26 cellular contexts compared by ENCODE assay signal in genomic region chr6:20879121-20879520, GRCh38.
DNase-seq lines count a peak whose midpoint lies in the region; ATAC-seq and TF ChIP-seq lines count a peak whose summit lies in the region.
"Had no signal": no experiment of that assay in that cellular context is flagged by ENCODE, and none has a peak within 500 bp of the region (broad histone marks: within the 10 kb centered on the region; RNA-seq: fewer than 3 reads in every experiment).

No MANE protein-coding gene starts in this region.

- H2AK5ac ChIP-seq in mesenchymal stem cell (ENCODE audit: low read length, severe bottlenecking) = peak overlapping the region; percentile 64

- H2BK12ac ChIP-seq in mesenchymal stem cell (ENCODE audit: low read length in 2 of 2) = peak overlapping the region in 1 of 2 experiments; percentile 66

- POLR2A ChIA-PET in MCF 10A (lab: Yijun Ruan, JAX) = no interaction called here

- H2AFZ ChIP-seq in mesenchymal stem cell (ENCODE audit: low read depth, low read length) = no peak overlapping the region

- H3K27me3 Mint-ChIP-seq in MCF 10A (ENCODE audit: insufficient read depth, unreplicated experiment) = no peaks in the 10 kb centered on the region
- no peaks in the 10 kb centered on the region for H3K27me3 Mint-ChIP-seq in activated T-helper 17 cell treated with anti-CD3 and anti-CD28 coated beads, Interleukin-2, amount 50 U/mL, for 72 hours
- no peaks in the 10 kb centered on the region for H3K27me3 Mint-ChIP-seq in activated naive CD4-positive, alpha-beta T cell treated with anti-CD3 and anti-CD28 coated beads, Interleukin-2, amount 10 ng/mL, durations not matched to agents 7 days and 5 days
- H3K27me3 Mint-ChIP-seq: CD4-positive, alpha-beta T cell had no signal

- peaks cover 18% of the 10 kb centered on the region for H3K4me1 Mint-ChIP-seq in MCF 10A (ENCODE audit: insufficient read depth, unreplicated experiment)
- H3K4me1 Mint-ChIP-seq in activated T-helper 17 cell treated with anti-CD3 and anti-CD28 coated beads, Interleukin-2, amount 50 U/mL, for 72 hours = peaks cover 16% of the 10 kb centered on the region
- no peaks in the 10 kb centered on the region for H3K4me1 Mint-ChIP-seq in activated naive CD4-positive, alpha-beta T cell treated with anti-CD3 and anti-CD28 coated beads, Interleukin-2, amount 10 ng/mL, durations not matched to agents 7 days and 5 days

- TF ChIP-seq CTCF in MCF 10A (IDR thresholded peaks at IDR 0.05; ENCODE audit: unreplicated experiment) (no peak), breast epithelium (IDR thresholded peaks at IDR 0.05) (no peak), sigmoid colon (IDR thresholded peaks at IDR 0.05) (no peak)

- TF ChIP-seq EP300 in sigmoid colon (IDR thresholded peaks at IDR 0.05) = no peak

- H3K18ac ChIP-seq in mesenchymal stem cell (ENCODE audit: low read depth in 1 of 2, low read length in 2 of 2) = peak overlapping the region in 1 of 2 experiments; percentile 89

- no peak overlapping the region for H3K27ac ChIP-seq in breast epithelium
- peak overlapping the region; percentile 59 for H3K27ac ChIP-seq in mesenchymal stem cell (ENCODE audit: low read length, poor library complexity, severe bottlenecking)
- H3K27ac ChIP-seq in sigmoid colon = no peak overlapping the region
- H3K27ac ChIP-seq: adrenal gland, foreskin keratinocyte, heart left ventricle, lower lobe of right lung, prostate gland, testis had no signal

- no TSS peak for BruUV-seq in MCF 10A (replicated peaks; lab: Mats Ljungman, UMichigan)

- H2BK120ac ChIP-seq in mesenchymal stem cell (ENCODE audit: low read depth, low read length) = peak overlapping the region; percentile 95

- no peaks in the 10 kb centered on the region for H3K9me3 Mint-ChIP-seq in MCF 10A (ENCODE audit: unreplicated experiment)
- peaks cover 18% of the 10 kb centered on the region for H3K9me3 Mint-ChIP-seq in activated T-helper 17 cell treated with anti-CD3 and anti-CD28 coated beads, Interleukin-2, amount 50 U/mL, for 72 hours
- H3K9me3 Mint-ChIP-seq in activated naive CD4-positive, alpha-beta T cell treated with anti-CD3 and anti-CD28 coated beads, Interleukin-2, amount 10 ng/mL, durations not matched to agents 7 days and 5 days = peaks cover 3% of the 10 kb centered on the region

- H4K8ac ChIP-seq in mesenchymal stem cell (ENCODE audit: low read length) = no peak overlapping the region

- no peak for DNase-seq in MCF 10A (ENCODE audit: unreplicated experiment)
- DNase-seq in breast epithelium (ENCODE audit: low spot score in 2 of 2) = no peak
- DNase-seq in mesenchymal stem cell = no peak
- no peak for DNase-seq in HPDE6-E6E7 (ENCODE audit: extremely low spot score)
- no peak for DNase-seq in sigmoid colon
- no peak for DNase-seq in activated naive CD4-positive, alpha-beta T cell treated with anti-CD3 and anti-CD28 coated beads, Interleukin-2, amount 10 ng/mL, durations not matched to agents 7 days and 5 days
- DNase-seq: activated CD4-positive, alpha-beta T cell treated with anti-CD3 and anti-CD28 coated beads for 48 hours; activated naive CD4-positive, alpha-beta T cell; activated T-cell treated with anti-CD3 and anti-CD28 coated beads, Interleukin-2, amount 50 U/mL, for 1 hour; adrenal gland; CD4-positive, alpha-beta T cell; effector CD8-positive, alpha-beta T cell; EL; foreskin keratinocyte; heart left ventricle; Karpas-422; lower lobe of right lung; Right ventricle myocardium superior; stimulated activated naive CD4-positive, alpha-beta T cell treated with Interleukin-2 at 50 U/mL for 16 hours; testis had no signal

- no peak overlapping the region for H2BK5ac ChIP-seq in mesenchymal stem cell (ENCODE audit: low read depth, low read length, poor library complexity, severe bottlenecking)

- H3K36me3 Mint-ChIP-seq in MCF 10A (ENCODE audit: insufficient read depth, unreplicated experiment) = no peaks in the 10 kb centered on the region
- peaks cover 29% of the 10 kb centered on the region for H3K36me3 Mint-ChIP-seq in activated T-helper 17 cell treated with anti-CD3 and anti-CD28 coated beads, Interleukin-2, amount 50 U/mL, for 72 hours (ENCODE audit: low read depth)
- H3K36me3 Mint-ChIP-seq in activated naive CD4-positive, alpha-beta T cell treated with anti-CD3 and anti-CD28 coated beads, Interleukin-2, amount 10 ng/mL, durations not matched to agents 7 days and 5 days = peaks cover 12% of the 10 kb centered on the region

- H3K23ac ChIP-seq in mesenchymal stem cell (ENCODE audit: low read length in 2 of 2) = no peak overlapping the region

- H4K91ac ChIP-seq in mesenchymal stem cell (ENCODE audit: low read length) = no peak overlapping the region

- TF ChIP-seq POLR2A in breast epithelium (IDR thresholded peaks at IDR 0.05) (no peak), sigmoid colon (IDR thresholded peaks at IDR 0.05) (no peak)

- H3K36me3 ChIP-seq in breast epithelium (no peaks in the 10 kb centered on the region), mesenchymal stem cell (ENCODE audit: control insufficient read depth in 1 of 2, insufficient read depth in 2 of 2, low read depth in 1 of 2, low read length in 2 of 2) (no peaks in the 10 kb centered on the region), sigmoid colon (no peaks in the 10 kb centered on the region)
- H3K36me3 ChIP-seq: adrenal gland, HAP-1, heart left ventricle, lower lobe of right lung, prostate gland had no signal

- peaks cover 0 to 6% of the 10 kb centered on the region in 2 donors for H3K4me1 ChIP-seq in breast epithelium
- H3K4me1 ChIP-seq in mesenchymal stem cell (ENCODE audit: control insufficient read depth, insufficient read depth, low read depth, low read length) = peaks cover 2% of the 10 kb centered on the region
- H3K4me1 ChIP-seq in sigmoid colon = no peaks in the 10 kb centered on the region
- H3K4me1 ChIP-seq: prostate gland, testis had no signal

- H3K79me1 ChIP-seq in mesenchymal stem cell (replicated peaks; ENCODE audit: low read length, poor library complexity, severe bottlenecking) = peaks cover 2% of the 10 kb centered on the region

- no peak for ATAC-seq in activated T-helper 17 cell treated with anti-CD3 and anti-CD28 coated beads, Interleukin-2, amount 50 U/mL, for 72 hours (replicated peaks)
- ATAC-seq in GM21723 (IDR thresholded peaks at IDR 0.05; ENCODE audit: unreplicated experiment) = no peak
- ATAC-seq: foreskin keratinocyte, heart left ventricle, lower lobe of right lung had no signal

- H3K4me3 Mint-ChIP-seq in MCF 10A (ENCODE audit: unreplicated experiment) = no peak overlapping the region
- no peak overlapping the region for H3K4me3 Mint-ChIP-seq in activated T-helper 17 cell treated with anti-CD3 and anti-CD28 coated beads, Interleukin-2, amount 50 U/mL, for 72 hours
- H3K4me3 Mint-ChIP-seq in activated naive CD4-positive, alpha-beta T cell treated with anti-CD3 and anti-CD28 coated beads, Interleukin-2, amount 10 ng/mL, durations not matched to agents 7 days and 5 days = no peak overlapping the region
- H3K4me3 Mint-ChIP-seq: brain; CD4-positive, alpha-beta T cell; T-helper 2 cell treated with Interferon-gamma antibody and Interleukin-4, amounts not matched to agents 5 μg/mL and 100 μg/mL, for 36 hours had no signal

- H3K14ac ChIP-seq in mesenchymal stem cell (ENCODE audit: low read length in 2 of 2) = no peak overlapping the region

- peak overlapping the region in 1 of 2 experiments; percentile 3 for H3K4ac ChIP-seq in mesenchymal stem cell (ENCODE audit: low read depth in 1 of 2, low read length in 2 of 2)

- H3K9me3 ChIP-seq in breast epithelium = no peaks in the 10 kb centered on the region
- H3K9me3 ChIP-seq in mesenchymal stem cell (ENCODE audit: control insufficient read depth, low read length) = peaks cover 3% of the 10 kb centered on the region
- no peaks in the 10 kb centered on the region for H3K9me3 ChIP-seq in sigmoid colon
- H3K9me3 ChIP-seq: adrenal gland, HAP-1, lower lobe of right lung, prostate gland, testis had no signal

- peak overlapping the region; percentile 78 for H3K27ac Mint-ChIP-seq in MCF 10A (ENCODE audit: low read depth, unreplicated experiment)
- H3K27ac Mint-ChIP-seq in activated T-helper 17 cell treated with anti-CD3 and anti-CD28 coated beads, Interleukin-2, amount 50 U/mL, for 72 hours = peak overlapping the region; percentile 37
- no peak overlapping the region for H3K27ac Mint-ChIP-seq in activated naive CD4-positive, alpha-beta T cell treated with anti-CD3 and anti-CD28 coated beads, Interleukin-2, amount 10 ng/mL, durations not matched to agents 7 days and 5 days
- H3K27ac Mint-ChIP-seq: CD4-positive, alpha-beta T cell; T-helper 2 cell treated with Interferon-gamma antibody and Interleukin-4, amounts not matched to agents 5 μg/mL and 100 μg/mL, for 36 hours had no signal

- no peaks in the 10 kb centered on the region for H3K27me3 ChIP-seq in breast epithelium
- no peaks in the 10 kb centered on the region for H3K27me3 ChIP-seq in mesenchymal stem cell (ENCODE audit: control insufficient read depth in 1 of 2, insufficient read depth in 1 of 2, low read length in 2 of 2)
- H3K27me3 ChIP-seq in sigmoid colon = no peaks in the 10 kb centered on the region
- H3K27me3 ChIP-seq: adrenal gland, foreskin keratinocyte, heart left ventricle, testis had no signal

- intact Hi-C loops in MCF 10A (cut with micrococcal nuclease) (no loop called here), breast epithelium (cut with DNase I; ENCODE audit: low total_unique reads) (no loop called here), sigmoid colon (cut with DNase I) (no loop called here)

- H3K9ac ChIP-seq in mesenchymal stem cell (ENCODE audit: low read length) = no peak overlapping the region

- H3K4me2 ChIP-seq in mesenchymal stem cell (ENCODE audit: low read length, poor library complexity, severe bottlenecking) = no peak overlapping the region

- H3K4me3 ChIP-seq in breast epithelium = no peak overlapping the region
- no peak overlapping the region for H3K4me3 ChIP-seq in mesenchymal stem cell (ENCODE audit: insufficient read depth in 1 of 2, low read depth in 1 of 2, low read length in 2 of 2)
- no peak overlapping the region for H3K4me3 ChIP-seq in sigmoid colon
- H3K4me3 ChIP-seq: adrenal gland, HAP-1, heart left ventricle, lower lobe of right lung, prostate gland, testis had no signal

- no CpG with 5 or more reads among the region's 1 CpG for WGBS in mesenchymal stem cell
- WGBS in sigmoid colon, 2 donors = 89 to 90% methylated on average over 1 of the region's 1 CpG

- no peak overlapping the region for H2BK15ac ChIP-seq in mesenchymal stem cell (ENCODE audit: low read depth, poor library complexity, severe bottlenecking)

- CTCF ChIA-PET in MCF 10A (lab: Yijun Ruan, JAX) = interaction anchor here (1.3 kb wide), 1 partner anchor 710 kb away, joined by 4 read pairs; no protein-coding TSS in a partner anchor
- CTCF ChIA-PET in activated naive CD4-positive, alpha-beta T cell treated with anti-CD3 and anti-CD28 coated beads, Interleukin-2, amount 10 ng/mL, durations not matched to agents 7 days and 5 days (lab: Charles Lee) = no interaction called here
